21 cellular contexts compared by ENCODE assay signal in the genomic region with DNA sequence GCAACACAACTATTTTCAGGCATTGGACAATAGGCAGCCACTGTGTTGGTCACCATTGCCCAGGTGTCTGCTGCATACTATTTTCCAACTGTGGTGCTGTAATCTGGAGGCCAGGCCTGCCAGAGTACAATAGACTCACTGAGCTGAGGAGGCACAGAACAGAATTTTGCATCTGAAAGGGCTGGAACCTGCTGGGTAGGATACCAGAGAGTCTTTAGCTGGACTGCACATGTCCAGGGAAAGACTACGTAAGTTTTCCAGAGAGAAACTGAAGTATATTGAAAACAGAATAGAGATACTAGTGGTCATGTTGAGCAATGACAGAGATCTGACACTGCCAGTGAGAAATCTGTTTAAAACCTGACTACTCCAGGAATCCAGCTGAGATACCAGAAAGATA.
DNase-seq lines count a peak whose midpoint lies in the region; ATAC-seq, FAIRE-seq and TF ChIP-seq lines count a peak whose summit lies in the region.
"Had no signal": no experiment of that assay in that cellular context is flagged by ENCODE, and none has a peak within 500 bp of the region (broad histone marks: within the 10 kb centered on the region; RNA-seq: fewer than 3 reads in every experiment).

No MANE protein-coding gene starts in this region.

- no peak overlapping the region for H2AFZ ChIP-seq in GM12878 (ENCODE audit: control insufficient read depth, low read depth, low read length)

- TF ChIP-seq CTCF in AG09309 (IDR thresholded peaks at IDR 0.05; ENCODE audit: control insufficient read depth, insufficient read depth, low read depth, low read length, missing control alignments) (peak; percentile 2), GM12878 (IDR thresholded peaks at IDR 0.05 in 2 of 3, conservative IDR thresholded peaks at IDR 0.05 in 1 of 3; ENCODE audit: control insufficient read depth in 2 of 3, extremely low read depth in 1 of 3, insufficient read depth in 1 of 3, low read depth in 3 of 3, low read length in 3 of 3) (no peak), mesothelial cell of epicardium (IDR thresholded peaks at IDR 0.05; ENCODE audit: unreplicated experiment) (no peak), tibial artery (IDR thresholded peaks at IDR 0.05) (no peak)

- H3K4me3 ChIP-seq in AG09309 (ENCODE audit: control insufficient read depth, low read depth, low read length) = no peak overlapping the region
- no peak overlapping the region for H3K4me3 ChIP-seq in HUES48 (ENCODE audit: low read depth, low read length)
- H3K4me3 ChIP-seq in GM12878 = no peak overlapping the region
- H3K4me3 ChIP-seq in tibial artery = no peak overlapping the region

- H3K9me3 ChIP-seq in HUES48 (ENCODE audit: control insufficient read depth, insufficient read depth, low read length) = no peaks in the 10 kb centered on the region
- no peaks in the 10 kb centered on the region for H3K9me3 ChIP-seq in GM12878 (replicated peaks; ENCODE audit: control insufficient read depth, insufficient read depth, low read length)
- no peaks in the 10 kb centered on the region for H3K9me3 ChIP-seq in tibial artery
- H3K9me3 ChIP-seq: Caco-2 had no signal

- H3K27ac Mint-ChIP-seq in mesothelial cell of epicardium = peak overlapping the region; percentile 73
- H3K27ac Mint-ChIP-seq: activated naive CD4-positive, alpha-beta T cell treated with anti-CD3 and anti-CD28 coated beads for 36 hours; dendritic cell treated with granulocyte-macrophage colony-stimulating factor and Interleukin-4, amounts not matched to agents 40 ng/mL and 50 ng/mL, for 4 days had no signal

- RAD21 ChIA-PET in GM12878 (lab: Charles Lee; ENCODE audit: unreplicated experiment) = no interaction called here

- H3K4me2 ChIP-seq in GM12878 (ENCODE audit: control insufficient read depth, insufficient read depth) = no peak overlapping the region

- SMC1A ChIA-PET in GM12878 (lab: Charles Lee; ENCODE audit: uncharacterized antibody, unreplicated experiment) = no interaction called here

- H3K4me3 Mint-ChIP-seq in mesothelial cell of epicardium = no peak overlapping the region
- H3K4me3 Mint-ChIP-seq: activated naive CD4-positive, alpha-beta T cell treated with anti-CD3 and anti-CD28 coated beads for 36 hours; dendritic cell treated with granulocyte-macrophage colony-stimulating factor and Interleukin-4, amounts not matched to agents 40 ng/mL and 50 ng/mL, for 4 days had no signal

- POLR2A ChIA-PET in GM12878 (lab: Charles Lee) = interaction anchor here (0.5 kb wide), 1 partner anchor 214 kb away, joined by 3 read pairs; no protein-coding TSS in a partner anchor

- ATAC-seq in GM12878 (peak; percentile 31; the same call in 1 of the 3 replicates), GM19395 (IDR thresholded peaks at IDR 0.05; ENCODE audit: unreplicated experiment) (no peak)
- ATAC-seq: right cardiac atrium had no signal

- no peak for TF ChIP-seq POLR2A in GM12878 (IDR thresholded peaks at IDR 0.05; ENCODE audit: low read depth, low read length)

- no peaks in the 10 kb centered on the region; the same call in 1 of the 2 replicates for H4K20me1 ChIP-seq in GM12878 (ENCODE audit: control insufficient read depth, insufficient read depth)

- in situ Hi-C loops in GM12878 (cut with MboI) = no loop called here

- no peak overlapping the region for H3K9ac ChIP-seq in HUES48 (ENCODE audit: low read depth, low read length)
- H3K9ac ChIP-seq in GM12878 (ENCODE audit: control insufficient read depth, insufficient read depth, low read length) = no peak overlapping the region

- H3K27ac ChIP-seq in HUES48 (ENCODE audit: low read depth, low read length) (peak overlapping the region; percentile 5), GM12878 (ENCODE audit: control insufficient read depth, insufficient read depth) (no peak overlapping the region), tibial artery (no peak overlapping the region)
- H3K27ac ChIP-seq: HL-60 had no signal

- intact Hi-C loops in GM12878 (cut with micrococcal nuclease; ENCODE audit: unreplicated experiment) = no loop called here
- intact Hi-C loops in tibial artery (cut with DNase I; ENCODE audit: low total_unique reads) = loop anchor here (5.0 kb wide), 1 partner anchor 262 kb away; no protein-coding TSS in a partner anchor

- WGBS in GM12878 (ENCODE audit: insufficient coverage, insufficient replicate concordance, low lambda C conversion rate, missing lambda C conversion rate) = 0% methylated on average over 1 of the region's 1 CpG

- H3K27me3 Mint-ChIP-seq in mesothelial cell of epicardium (ENCODE audit: low read depth) = no peaks in the 10 kb centered on the region
- H3K27me3 Mint-ChIP-seq: dendritic cell treated with granulocyte-macrophage colony-stimulating factor and Interleukin-4, amounts not matched to agents 40 ng/mL and 50 ng/mL, for 4 days had no signal

- no peak for TF ChIP-seq EP300 in GM12878 (IDR thresholded peaks at IDR 0.05; ENCODE audit: borderline replicate concordance in 1 of 2, control insufficient read depth in 1 of 2, low read depth in 2 of 2, low read length in 2 of 2)

- H3K36me3 ChIP-seq in HUES48 (ENCODE audit: control insufficient read depth, insufficient read depth, low read length) (no peaks in the 10 kb centered on the region), GM12878 (ENCODE audit: control insufficient read depth in 2 of 2, insufficient read depth in 2 of 2, low read length in 1 of 2) (no peaks in the 10 kb centered on the region), tibial artery (peaks cover 0 to 4% (median 0%) of the 10 kb centered on the region in 3 donors)

- peaks cover 19% of the 10 kb centered on the region for H3K4me1 Mint-ChIP-seq in mesothelial cell of epicardium

- BruUV-seq in GM12878 (replicated peaks; lab: Mats Ljungman, UMichigan) = no TSS peak

- CTCF ChIA-PET in GM12878 (lab: Yijun Ruan, JAX) = no interaction called here

- H3K27me3 ChIP-seq in HUES48 (ENCODE audit: control insufficient read depth, insufficient read depth, low read length) = no peaks in the 10 kb centered on the region
- H3K27me3 ChIP-seq in GM12878 (replicated peaks in 1 of 2; ENCODE audit: control insufficient read depth in 2 of 2, insufficient read depth in 2 of 2, low read length in 1 of 2) = no peaks in the 10 kb centered on the region
- H3K27me3 ChIP-seq in tibial artery = no peaks in the 10 kb centered on the region

- peaks cover 2% of the 10 kb centered on the region for H3K36me3 Mint-ChIP-seq in mesothelial cell of epicardium

- no peak for FAIRE-seq in GM12878 (lab: Jason Lieb, UNC)
- FAIRE-seq: islet of Langerhans, RCC 7860 had no signal

- no peaks in the 10 kb centered on the region for H3K79me2 ChIP-seq in GM12878 (ENCODE audit: control insufficient read depth, insufficient read depth, low read length)

- no peak for DNase-seq in AG09309 (ENCODE audit: low read depth)
- DNase-seq in GM12878 (ENCODE audit: low read depth, low spot score) = no peak
- no peak for DNase-seq in mesothelial cell of epicardium (ENCODE audit: low spot score in 2 of 2, unreplicated experiment in 2 of 2)
- DNase-seq in NCI-H1048 (lab: John Stamatoyannopoulos, UW) = no peak
- DNase-seq in AML-193 (lab: John Stamatoyannopoulos, UW) = no peak
- no peak for DNase-seq in tibial artery
- DNase-seq: activated CD4-positive, alpha-beta T cell treated with anti-CD3 and anti-CD28 coated beads, Interleukin-2, amount 50 U/mL, for 4 hours; activated naive CD4-positive, alpha-beta T cell treated with anti-CD3 and anti-CD28 coated beads for 36 hours; activated T-cell treated with anti-CD3 and anti-CD28 coated beads for 4 hours; EL; KBM-7; NCI-H1105 treated with DMSO at 0.1 percent for 48 hours; right cardiac atrium; SW 1271 had no signal

- H3K4me1 ChIP-seq in HUES48 (ENCODE audit: control insufficient read depth, insufficient read depth, low read length) (peaks cover 22% of the 10 kb centered on the region), GM12878 (ENCODE audit: control insufficient read depth, insufficient read depth, low read length) (no peaks in the 10 kb centered on the region), tibial artery (peaks cover 0 to 5% (median 0%) of the 10 kb centered on the region in 4 donors)

- no peak for TF ChIP-seq RAD21 in GM12878 (IDR thresholded peaks at IDR 0.05; ENCODE audit: insufficient read depth, low read depth, low read length)

- H3K9me3 Mint-ChIP-seq in mesothelial cell of epicardium = no peaks in the 10 kb centered on the region
- H3K9me3 Mint-ChIP-seq: activated naive CD4-positive, alpha-beta T cell treated with anti-CD3 and anti-CD28 coated beads for 36 hours; dendritic cell treated with granulocyte-macrophage colony-stimulating factor and Interleukin-4, amounts not matched to agents 40 ng/mL and 50 ng/mL, for 4 days had no signal

TF ChIP-seq in GM12878, 131 proteins besides CTCF, POLR2A, EP300 and RAD21:
- TF ChIP-seq SIN3A (IDR thresholded peaks at IDR 0.05; ENCODE audit: low read depth, low read length) (no peak), MTA2 (IDR thresholded peaks at IDR 0.05; ENCODE audit: low read depth) (no peak), RBBP5 (conservative IDR thresholded peaks at IDR 0.05) (no peak)
